14 cellular contexts compared by ENCODE assay signal in genomic region chr17:66415366-66416206, GRCh38.
DNase-seq lines count a peak whose midpoint lies in the region; TF ChIP-seq lines count a peak whose summit lies in the region.
"Had no signal": no experiment of that assay in that cellular context is flagged by ENCODE, and none has a peak within 500 bp of the region (broad histone marks: within the 10 kb centered on the region; RNA-seq: fewer than 3 reads in every experiment).

No MANE protein-coding gene starts in this region.

- no peaks in the 10 kb centered on the region for H3K36me3 Mint-ChIP-seq in progenitor cell of endocrine pancreas (ENCODE audit: insufficient read depth)
- H3K36me3 Mint-ChIP-seq: CD8-positive, alpha-beta memory T cell had no signal

- H3K4me2 ChIP-seq in hepatocyte = peak overlapping the region; percentile 47

- H3K4me3 Mint-ChIP-seq in progenitor cell of endocrine pancreas (ENCODE audit: low read depth) = no peak overlapping the region
- H3K4me3 Mint-ChIP-seq: CD8-positive, alpha-beta memory T cell had no signal

- no peaks in the 10 kb centered on the region for H3K9me3 Mint-ChIP-seq in progenitor cell of endocrine pancreas (ENCODE audit: low read depth)

- H3K4me1 ChIP-seq in hepatocyte (ENCODE audit: insufficient read depth) = peaks cover 8% of the 10 kb centered on the region

- H3K79me2 ChIP-seq in hepatocyte = peaks cover 54% of the 10 kb centered on the region

- H3K4me1 Mint-ChIP-seq in progenitor cell of endocrine pancreas (ENCODE audit: low read depth) = peaks cover 46% of the 10 kb centered on the region

- peak; percentile 21 to 45 for DNase-seq in NCI-H526 (lab: John Stamatoyannopoulos, UW)
- no peak for DNase-seq in NCI-H526 treated with DMSO at 0.1 percent for 48 hours (lab: John Stamatoyannopoulos, UW)
- DNase-seq in NCI-H524 treated with DMSO at 0.1 percent for 48 hours (lab: John Stamatoyannopoulos, UW) = peak; percentile 50
- DNase-seq in hepatocyte (ENCODE audit: low spot score) = peak; percentile 64
- DNase-seq in progenitor cell of endocrine pancreas (ENCODE audit: low spot score, unreplicated experiment) = no peak
- DNase-seq in stimulated activated CD4-positive, alpha-beta T cell treated with anti-CD3 and anti-CD28 coated beads, Interleukin-2, amount 100 ng/mL, for 24 hours = no peak
- DNase-seq in EL = no peak
- DNase-seq in cerebellar nuclear complex (lab: John Stamatoyannopoulos, UW) = no peak
- DNase-seq: activated T-cell treated with anti-CD3 and anti-CD28 coated beads for 4 hours; CD8-positive, alpha-beta memory T cell; GDM1; NCI-H2081 treated with DMSO at 0.1 percent for 48 hours; right cardiac atrium; stimulated activated CD4-positive, alpha-beta T cell treated with anti-CD3 and anti-CD28 coated beads, Interleukin-4, amount 100 ng/mL, for 24 hours had no signal

- no peaks in the 10 kb centered on the region for H3K27me3 Mint-ChIP-seq in progenitor cell of endocrine pancreas
- H3K27me3 Mint-ChIP-seq: CD8-positive, alpha-beta memory T cell had no signal

- H4K20me1 ChIP-seq in hepatocyte (ENCODE audit: insufficient read depth, poor library complexity, severe bottlenecking) = no peaks in the 10 kb centered on the region

- no peak overlapping the region for H3K4me3 ChIP-seq in hepatocyte

- no peaks in the 10 kb centered on the region for H3K9me2 ChIP-seq in hepatocyte (replicated peaks; ENCODE audit: insufficient read depth)

- no peaks in the 10 kb centered on the region for H3K9me3 ChIP-seq in hepatocyte (ENCODE audit: low read depth)

- no peak for TF ChIP-seq CTCF in hepatocyte (IDR thresholded peaks at IDR 0.05; ENCODE audit: poor library complexity)
- TF ChIP-seq CTCF in progenitor cell of endocrine pancreas (IDR thresholded peaks at IDR 0.05; ENCODE audit: unreplicated experiment) = no peak

- H3K27ac Mint-ChIP-seq in progenitor cell of endocrine pancreas = peak overlapping the region; percentile 88

- H3K27ac ChIP-seq in hepatocyte = peak overlapping the region; percentile 56

- 44% methylated on average over 11 of the region's 11 CpGs for whole genome bisulfite sequencing in hepatocyte (ENCODE audit: low lambda C conversion rate, missing lambda C conversion rate)

- H3K36me3 ChIP-seq in hepatocyte (replicated peaks; ENCODE audit: insufficient read depth, low read depth) = no peaks in the 10 kb centered on the region

- H3K27me3 ChIP-seq in hepatocyte = no peaks in the 10 kb centered on the region

- no peak overlapping the region for H2AFZ ChIP-seq in hepatocyte

Comparison
In these comparisons a context has a peak if more than half of its experiments do, and no peak if none do; other contexts are left out.
1. DNase-seq: peak in NCI-H526 (2 of 2), NCI-H524 treated with DMSO at 0.1 percent for 48 hours (single experiment) and hepatocyte (single experiment); none in NCI-H526 treated with DMSO at 0.1 percent for 48 hours (single experiment), progenitor cell of endocrine pancreas (single experiment), stimulated activated CD4-positive, alpha-beta T cell treated with anti-CD3 and anti-CD28 coated beads, Interleukin-2, amount 100 ng/mL, for 24 hours (0 of 2), EL (single experiment) and cerebellar nuclear complex (0 of 2).